1 cellular context compared by ENCODE assay signal in the genomic region with DNA sequence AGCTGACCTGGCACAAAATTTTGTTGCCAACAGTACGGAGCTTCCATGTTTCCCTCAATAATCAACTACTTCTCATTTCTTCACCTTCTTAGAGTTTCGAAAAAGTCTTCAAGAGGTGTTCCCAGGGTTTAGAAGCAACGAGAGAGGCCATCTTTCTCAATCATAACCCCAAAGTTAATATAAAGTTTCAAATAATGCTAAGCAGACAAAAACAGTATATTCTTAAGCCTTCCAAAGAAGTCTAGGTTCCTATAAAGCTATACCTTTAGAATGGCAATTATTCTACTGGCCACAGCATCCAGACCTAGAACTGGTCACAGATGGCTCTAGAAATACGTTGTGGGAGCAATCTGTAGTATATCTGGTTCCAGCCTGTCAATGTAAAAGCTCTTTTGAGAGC.
TF ChIP-seq lines count a peak whose summit lies in the region.

No MANE protein-coding gene starts in this region.

TF ChIP-seq in WTC11, 78 proteins besides CTCF, POLR2A, EP300 and RAD21 (continued from another document):
- TF ChIP-seq RELA (CRISPR knock-in tag; IDR thresholded peaks at IDR 0.05; ENCODE audit: borderline replicate concordance) (no peak), CREB1 (CRISPR knock-in tag; IDR thresholded peaks at IDR 0.05) (no peak)
